Comparison of ENCODE assay signal across 1 cellular context in the genomic region with DNA sequence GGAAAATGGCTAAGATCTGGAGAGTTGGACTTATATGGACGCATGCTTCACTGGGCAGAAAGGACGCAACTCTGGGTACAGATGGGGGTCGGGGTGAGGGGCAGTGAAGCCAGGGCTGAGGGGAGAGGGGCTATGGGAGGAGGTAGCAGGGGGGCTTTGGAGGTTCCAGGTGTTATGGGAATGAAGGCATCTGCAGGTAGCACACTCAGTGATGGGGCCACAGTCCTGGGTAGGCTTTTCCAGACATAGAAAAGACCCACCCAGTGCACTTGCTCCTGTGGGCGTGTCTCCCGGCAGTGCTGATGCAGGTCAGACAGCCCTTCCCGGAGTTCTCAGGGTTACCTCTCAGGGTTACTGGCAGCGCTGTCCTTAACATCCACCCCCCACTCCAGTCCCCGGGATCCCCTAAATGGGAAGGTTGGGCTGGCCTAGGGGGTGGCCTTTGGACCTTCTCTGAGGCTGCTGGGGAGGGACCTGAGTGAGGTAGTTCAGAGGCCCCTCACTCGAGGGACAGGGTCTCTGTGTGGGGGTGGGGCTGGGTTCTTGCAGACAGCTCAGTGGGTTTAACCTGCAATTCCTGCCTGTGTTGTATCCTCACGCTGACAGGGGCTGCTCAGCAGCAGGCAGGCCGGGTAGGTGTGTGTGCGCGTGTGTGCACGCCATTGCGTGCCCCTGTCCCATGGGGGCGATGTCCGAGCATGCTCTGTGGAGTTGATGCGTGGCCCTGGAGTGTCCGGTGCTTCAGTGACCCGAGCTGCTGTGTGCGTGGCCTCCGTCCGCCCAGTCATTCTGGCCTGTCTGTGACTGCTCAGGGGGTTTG.
TF ChIP-seq lines count a peak whose summit lies in the region.

No MANE protein-coding gene starts in this region.

TF ChIP-seq in A549, 52 proteins besides CTCF, POLR2A, EP300 and RAD21 (continued from another document):
- TF ChIP-seq, protein P1, sequence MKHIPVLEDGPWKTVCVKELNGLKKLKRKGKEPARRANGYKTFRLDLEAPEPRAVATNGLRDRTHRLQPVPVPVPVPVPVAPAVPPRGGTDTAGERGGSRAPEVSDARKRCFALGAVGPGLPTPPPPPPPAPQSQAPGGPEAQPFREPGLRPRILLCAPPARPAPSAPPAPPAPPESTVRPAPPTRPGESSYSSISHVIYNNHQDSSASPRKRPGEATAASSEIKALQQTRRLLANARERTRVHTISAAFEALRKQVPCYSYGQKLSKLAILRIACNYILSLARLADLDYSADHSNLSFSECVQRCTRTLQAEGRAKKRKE (CRISPR knock-in tag; IDR thresholded peaks at IDR 0.05; ENCODE audit: low read depth), result no peak
